11 cellular contexts compared by ENCODE assay signal in the genomic region with DNA sequence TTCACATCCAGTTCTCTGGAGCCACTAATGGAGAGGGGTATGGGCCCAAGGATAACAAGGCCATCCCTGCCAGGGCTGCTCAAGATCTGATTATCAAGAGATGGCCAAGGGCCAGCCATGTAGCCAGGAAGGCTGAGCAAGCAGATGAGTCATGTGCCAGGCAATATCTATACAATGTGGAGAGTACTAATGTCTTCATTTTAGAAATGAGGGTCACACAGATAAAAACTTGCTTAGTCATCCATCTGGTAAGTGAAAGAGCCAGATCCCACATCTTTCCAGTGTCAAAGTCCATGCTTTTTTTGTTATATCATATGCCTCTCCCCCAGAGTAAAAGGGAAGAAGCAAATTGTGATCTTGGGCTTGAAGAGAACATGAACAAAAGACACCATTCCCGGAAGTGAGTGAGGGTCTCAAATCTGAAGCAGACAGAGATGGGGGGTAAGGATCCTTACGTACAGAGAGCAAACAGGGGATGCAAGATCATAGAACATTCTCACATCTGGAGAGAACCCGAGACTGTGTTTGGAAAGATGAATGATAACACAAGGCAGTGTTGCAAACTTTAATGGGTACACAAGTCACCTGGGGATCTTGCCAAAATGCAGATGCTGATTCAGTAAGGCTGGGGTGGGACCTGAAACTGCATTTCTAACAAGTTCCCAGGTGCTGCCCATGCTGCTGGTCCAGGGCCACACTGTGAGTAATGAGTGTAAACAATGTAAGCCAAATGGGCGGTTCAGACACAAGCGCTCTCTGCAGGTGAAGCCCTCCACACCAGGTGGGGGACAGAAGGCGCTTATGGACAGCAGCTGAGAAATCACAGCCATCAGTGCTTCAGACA. TPM values are rescaled to one million over a fixed set of nuclear protein-coding genes. Genes with fewer than 3 reads are reported as not detected.
DNase-seq lines count a peak whose midpoint lies in the region; ATAC-seq, FAIRE-seq and TF ChIP-seq lines count a peak whose summit lies in the region.
"Had no signal": no experiment of that assay in that cellular context is flagged by ENCODE, and none has a peak within 500 bp of the region (broad histone marks: within the 10 kb centered on the region; RNA-seq: fewer than 3 reads in every experiment).

No MANE protein-coding gene starts in this region.

- no TSS peak for BruUV-seq in K562 (replicated peaks; lab: Mats Ljungman, UMichigan)

- H3K27me3 ChIP-seq in K562 (ENCODE audit: control insufficient read depth in 2 of 2, insufficient read depth in 2 of 2, low read length in 2 of 2) = peaks cover 0 to under 1% of the 10 kb centered on the region in 2 experiments; a peak in 2 of 5 replicates
- no peaks in the 10 kb centered on the region for H3K27me3 ChIP-seq in CD4-positive, alpha-beta memory T cell (ENCODE audit: insufficient read depth, low read length)

- H3K4me1 ChIP-seq in K562 (replicated peaks in 1 of 2; ENCODE audit: control insufficient read depth in 2 of 2, insufficient read depth in 2 of 2, low read length in 2 of 2) = peaks cover 0 to 3% of the 10 kb centered on the region in 2 experiments; a peak in 2 of 5 replicates
- H3K4me1 ChIP-seq in CD4-positive, alpha-beta memory T cell (ENCODE audit: insufficient read depth, low read length) = no peaks in the 10 kb centered on the region

- H4K20me1 ChIP-seq in K562 (replicated peaks; ENCODE audit: control insufficient read depth, insufficient read depth, low read length) = no peaks in the 10 kb centered on the region

- no peak overlapping the region for H3K27ac Mint-ChIP-seq in CD4-positive, alpha-beta memory T cell

- H2AFZ ChIP-seq in K562 (ENCODE audit: low read depth, low read length) = no peak overlapping the region

- TF ChIP-seq EP300 in K562 (IDR thresholded peaks at IDR 0.05; ENCODE audit: low read length) = peak; percentile 79; the same call in 1 of the 2 replicates

- no peak for TF ChIP-seq CTCF in K562 (IDR thresholded peaks at IDR 0.05 in 2 of 3, conservative IDR thresholded peaks at IDR 0.05 in 1 of 3; ENCODE audit: insufficient read depth in 2 of 3, low read depth in 1 of 3, low read length in 3 of 3)

- H3K36me3 Mint-ChIP-seq in CD4-positive, alpha-beta memory T cell = no peaks in the 10 kb centered on the region

- CTCF ChIA-PET in K562 (lab: Yijun Ruan, JAX; ENCODE audit: low intra/inter-chr PET ratio) = no interaction called here
- CTCF ChIA-PET in CD4-positive, alpha-beta memory T cell (lab: Charles Lee; ENCODE audit: partially characterized antibody) = no interaction called here

- DNase-seq in AG20443 (ENCODE audit: low spot score) = peak; percentile 68
- peak; percentile 6 for DNase-seq in NCI-H2029 treated with DMSO at 0.1 percent for 48 hours (lab: John Stamatoyannopoulos, UW)
- peak in 2 of 4 experiments; percentile 34 to 58 for DNase-seq in K562 (ENCODE audit: extremely low read depth in 1 of 4, low spot score in 3 of 4)
- peak; percentile 13 to 79 for DNase-seq in lung microvascular endothelial cell (ENCODE audit: low read depth in 2 of 2)
- no peak for DNase-seq in CD4-positive, alpha-beta memory T cell
- no peak for DNase-seq in NCI-H1105 treated with DMSO at 0.1 percent for 48 hours (lab: John Stamatoyannopoulos, UW)
- DNase-seq: activated CD8-positive, alpha-beta memory T cell treated with anti-CD3 and anti-CD28 coated beads, Interleukin-2, amount 50 U/mL, for 48 hours; glutamatergic neuron; NCI-H1930 had no signal

- H3K4me1 Mint-ChIP-seq in CD4-positive, alpha-beta memory T cell = no peaks in the 10 kb centered on the region

- H3K4me2 ChIP-seq in K562 (ENCODE audit: insufficient read depth, low read length) = no peak overlapping the region

- no peak overlapping the region for H3K4me3 ChIP-seq in K562
- H3K4me3 ChIP-seq in CD4-positive, alpha-beta memory T cell (ENCODE audit: low read length in 2 of 2) = no peak overlapping the region

- no peaks in the 10 kb centered on the region for H3K79me2 ChIP-seq in K562 (ENCODE audit: control insufficient read depth, insufficient read depth, low read length)

- no peaks in the 10 kb centered on the region for H3K9me3 Mint-ChIP-seq in CD4-positive, alpha-beta memory T cell

- FAIRE-seq in K562 (lab: Jason Lieb, UNC) = no peak

- H3K27ac ChIP-seq in K562 (ENCODE audit: extremely low read depth, low read depth, low read length) = no peak overlapping the region
- H3K27ac ChIP-seq in CD4-positive, alpha-beta memory T cell (ENCODE audit: low read depth, low read length) = no peak overlapping the region

- no peak for TF ChIP-seq RAD21 in K562 (CRISPR knock-in tag; conservative IDR thresholded peaks at IDR 0.05 in 1 of 2, IDR thresholded peaks at IDR 0.05 in 1 of 2)

- no peaks in the 10 kb centered on the region for H3K9me1 ChIP-seq in K562 (ENCODE audit: control insufficient read depth, insufficient read depth, low read length)

- H3K4me3 Mint-ChIP-seq in CD4-positive, alpha-beta memory T cell = no peak overlapping the region

- H3K36me3 ChIP-seq in K562 (ENCODE audit: control insufficient read depth, insufficient read depth, low read length) = no peaks in the 10 kb centered on the region
- H3K36me3 ChIP-seq in CD4-positive, alpha-beta memory T cell (ENCODE audit: insufficient read depth, low read length) = no peaks in the 10 kb centered on the region

- ATAC-seq in K562 (peak; percentile 65), GM21367 (IDR thresholded peaks at IDR 0.05; ENCODE audit: unreplicated experiment) (no peak), GM21360 (IDR thresholded peaks at IDR 0.05; ENCODE audit: unreplicated experiment) (no peak)

- POLR2A ChIA-PET in K562 (lab: Yijun Ruan, JAX) = interaction anchor here (0.8 kb wide), 1 partner anchor 119 kb away, joined by 3 read pairs; no protein-coding TSS in a partner anchor
- POLR2A ChIA-PET in CD4-positive, alpha-beta memory T cell (lab: Charles Lee; ENCODE audit: partially characterized antibody) = no interaction called here

- in situ Hi-C loops in K562 (cut with MboI) = no loop called here

- no peaks in the 10 kb centered on the region for H3K9me3 ChIP-seq in K562 (replicated peaks; ENCODE audit: control insufficient read depth, insufficient read depth, low read depth, low read length)
- no peaks in the 10 kb centered on the region for H3K9me3 ChIP-seq in CD4-positive, alpha-beta memory T cell (ENCODE audit: control insufficient read depth in 1 of 2, low read length in 2 of 2)

- peaks cover 0 to 13% of the 10 kb centered on the region in 2 donors for H3K27me3 Mint-ChIP-seq in CD4-positive, alpha-beta memory T cell

- no peak overlapping the region for H3K9ac ChIP-seq in K562 (ENCODE audit: insufficient read depth in 1 of 2, low read depth in 2 of 2, low read length in 2 of 2)

- no peak for TF ChIP-seq POLR2A in K562 (conservative IDR thresholded peaks at IDR 0.05)

- intact Hi-C loops in K562 (cut with micrococcal nuclease) = no loop called here
- intact Hi-C loops in CD4-positive, alpha-beta memory T cell (cut with micrococcal nuclease) = no loop called here

- 24% methylated on average over 6 of the region's 6 CpGs for WGBS in K562 (ENCODE audit: insufficient coverage, low coverage, missing lambda C conversion rate)

TF ChIP-seq in K562, 482 proteins besides CTCF, POLR2A, EP300 and RAD21 (continues in another document):
- TF ChIP-seq, protein P1, sequence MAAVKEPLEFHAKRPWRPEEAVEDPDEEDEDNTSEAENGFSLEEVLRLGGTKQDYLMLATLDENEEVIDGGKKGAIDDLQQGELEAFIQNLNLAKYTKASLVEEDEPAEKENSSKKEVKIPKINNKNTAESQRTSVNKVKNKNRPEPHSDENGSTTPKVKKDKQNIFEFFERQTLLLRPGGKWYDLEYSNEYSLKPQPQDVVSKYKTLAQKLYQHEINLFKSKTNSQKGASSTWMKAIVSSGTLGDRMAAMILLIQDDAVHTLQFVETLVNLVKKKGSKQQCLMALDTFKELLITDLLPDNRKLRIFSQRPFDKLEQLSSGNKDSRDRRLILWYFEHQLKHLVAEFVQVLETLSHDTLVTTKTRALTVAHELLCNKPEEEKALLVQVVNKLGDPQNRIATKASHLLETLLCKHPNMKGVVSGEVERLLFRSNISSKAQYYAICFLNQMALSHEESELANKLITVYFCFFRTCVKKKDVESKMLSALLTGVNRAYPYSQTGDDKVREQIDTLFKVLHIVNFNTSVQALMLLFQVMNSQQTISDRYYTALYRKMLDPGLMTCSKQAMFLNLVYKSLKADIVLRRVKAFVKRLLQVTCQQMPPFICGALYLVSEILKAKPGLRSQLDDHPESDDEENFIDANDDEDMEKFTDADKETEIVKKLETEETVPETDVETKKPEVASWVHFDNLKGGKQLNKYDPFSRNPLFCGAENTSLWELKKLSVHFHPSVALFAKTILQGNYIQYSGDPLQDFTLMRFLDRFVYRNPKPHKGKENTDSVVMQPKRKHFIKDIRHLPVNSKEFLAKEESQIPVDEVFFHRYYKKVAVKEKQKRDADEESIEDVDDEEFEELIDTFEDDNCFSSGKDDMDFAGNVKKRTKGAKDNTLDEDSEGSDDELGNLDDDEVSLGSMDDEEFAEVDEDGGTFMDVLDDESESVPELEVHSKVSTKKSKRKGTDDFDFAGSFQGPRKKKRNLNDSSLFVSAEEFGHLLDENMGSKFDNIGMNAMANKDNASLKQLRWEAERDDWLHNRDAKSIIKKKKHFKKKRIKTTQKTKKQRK (IDR thresholded peaks at IDR 0.05; ENCODE audit: borderline replicate concordance, low read depth, low read length) = no peak
- TF ChIP-seq ZNF239 (CRISPR knock-in tag; IDR thresholded peaks at IDR 0.05) (no peak), ZFP30 (CRISPR knock-in tag; IDR thresholded peaks at IDR 0.05; ENCODE audit: borderline replicate concordance) (no peak)

RNA-seq across cellular contexts. Expression of a gene that starts 20.0 kb away (rescaled TPM):
- not detected in 2 replicates for total RNA-seq in K562 (2011; cell fraction: chromatin; rRNA removed; ENCODE audit: low replicate concordance)
- not detected in 2 replicates for total RNA-seq in K562 (2011; cell fraction: nucleolus; rRNA removed)
- total RNA-seq in K562 (2011; cell fraction: nucleoplasm; rRNA removed) = not detected in 2 replicates
- total RNA-seq in K562 (2014; rRNA removed) = not detected in 2 replicates
- total RNA-seq in K562 (2014; rRNA removed; fragmentation: Illumina TruSeq; extraction: Trizol) = not detected in 2 replicates
- not detected in 2 replicates for total RNA-seq in K562 (2015; rRNA removed; fragmentation: Illumina TruSeq; extraction: Trizol)
- not detected in 2 replicates for total RNA-seq in K562 (2021)
- not detected in 2 replicates for polyA plus RNA-seq in K562 (2011; rRNA removed)
- polyA plus RNA-seq in K562 (2011; cell fraction: cytosol; rRNA removed) = not detected in 2 replicates
- not detected in 2 replicates for polyA plus RNA-seq in K562 (2011; cell fraction: nucleus; rRNA removed)
- polyA plus RNA-seq in K562 (2012) = not detected in 2 replicates
- not detected in 2 replicates for polyA plus RNA-seq in K562 (2014; fragmentation: Illumina TruSeq; extraction: Trizol)
- not detected for polyA plus RNA-seq in K562 (2014; fragmentation: Nextera tagmentation; extraction: Ambion mirVana)
- not detected in 2 replicates for polyA plus RNA-seq in K562 (2014; rRNA removed)
- polyA minus RNA-seq in K562 (2011; rRNA and poly(A)+ RNA removed) = not detected in 2 replicates
- not detected in 2 replicates for polyA minus RNA-seq in K562 (2011; cell fraction: cytosol; rRNA and poly(A)+ RNA removed)
- not detected in 2 replicates for polyA minus RNA-seq in K562 (2011; cell fraction: nucleus; rRNA and poly(A)+ RNA removed)
- not detected in 2 replicates for total RNA-seq in lung microvascular endothelial cell
- not detected for total RNA-seq in CD4-positive, alpha-beta memory T cell
- polyA plus RNA-seq in CD4-positive, alpha-beta memory T cell = not detected

Comparison
In these comparisons a context has a peak if more than half of its experiments do, and no peak if none do; other contexts are left out.
1. DNase-seq: peak in AG20443 (single experiment), NCI-H2029 treated with DMSO at 0.1 percent for 48 hours (single experiment) and lung microvascular endothelial cell (2 of 2); none in CD4-positive, alpha-beta memory T cell (0 of 5) and NCI-H1105 treated with DMSO at 0.1 percent for 48 hours (single experiment).